ENCODE assay signal across 10 cellular contexts in the genomic region with DNA sequence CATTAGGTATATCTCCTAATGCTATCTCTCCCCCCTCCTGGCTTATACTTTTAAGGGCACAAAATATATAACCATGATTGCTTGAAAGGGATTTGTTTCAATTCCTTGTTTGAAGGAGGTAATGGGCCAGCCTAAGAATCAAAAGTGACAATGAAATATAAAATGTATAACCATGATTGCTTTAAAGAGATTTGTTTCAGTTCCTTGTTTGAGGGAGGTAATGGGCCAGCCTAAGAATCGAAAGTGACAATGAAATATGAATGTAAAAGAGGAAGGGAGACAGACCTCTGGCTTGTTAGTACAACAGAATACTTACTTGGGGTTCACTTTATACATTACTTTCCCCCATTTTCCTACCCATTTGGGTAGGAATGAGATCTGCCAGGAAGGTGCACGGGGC. TPM values are rescaled to one million over a fixed set of nuclear protein-coding genes. Genes with fewer than 3 reads are reported as not detected.
DNase-seq lines count a peak whose midpoint lies in the region; ATAC-seq and TF ChIP-seq lines count a peak whose summit lies in the region.
"Had no signal": no experiment of that assay in that cellular context is flagged by ENCODE, and none has a peak within 500 bp of the region (broad histone marks: within the 10 kb centered on the region; RNA-seq: fewer than 3 reads in every experiment).

No MANE protein-coding gene starts in this region.

- TF ChIP-seq POLR2A in uterus (IDR thresholded peaks at IDR 0.05), result no peak

- H3K4me1 ChIP-seq in left lung, result no peaks in the 10 kb centered on the region
- H3K4me1 ChIP-seq in uterus, result no peaks in the 10 kb centered on the region

- no peak overlapping the region for H3K4me3 ChIP-seq in left lung
- no peak overlapping the region for H3K4me3 ChIP-seq in uterus
- H3K4me3 ChIP-seq: hepatocyte had no signal

- DNase-seq in left lung, result no peak
- no peak for DNase-seq in uterus
- no peak for DNase-seq in GF-D8 (lab: John Stamatoyannopoulos, UW)
- DNase-seq in nucleus accumbens (lab: John Stamatoyannopoulos, UW), result no peak
- no peak for DNase-seq in NCI-H82 (lab: John Stamatoyannopoulos, UW)
- DNase-seq: NCI-H2081 had no signal

- no peak for TF ChIP-seq CTCF in left lung (IDR thresholded peaks at IDR 0.05)
- no peak for TF ChIP-seq CTCF in uterus (IDR thresholded peaks at IDR 0.05)

- intact Hi-C loops in left lung (cut with DNase I) (no loop called here), uterus (cut with DNase I; ENCODE audit: low total_unique reads) (no loop called here)

- H3K27ac ChIP-seq in left lung, result no peak overlapping the region
- no peak overlapping the region for H3K27ac ChIP-seq in uterus
- H3K27ac ChIP-seq: hepatocyte had no signal

- H3K27me3 ChIP-seq in left lung (no peaks in the 10 kb centered on the region), uterus (no peaks in the 10 kb centered on the region)
- H3K27me3 ChIP-seq: hepatocyte had no signal

- H3K36me3 ChIP-seq in left lung, result no peaks in the 10 kb centered on the region
- no peaks in the 10 kb centered on the region for H3K36me3 ChIP-seq in uterus

- H3K9me3 ChIP-seq in left lung (no peaks in the 10 kb centered on the region), uterus (no peaks in the 10 kb centered on the region)

- ATAC-seq in GM18868 (IDR thresholded peaks at IDR 0.05; ENCODE audit: unreplicated experiment) (peak; percentile 96), GM21737 (IDR thresholded peaks at IDR 0.05; ENCODE audit: unreplicated experiment) (peak; percentile 86), HG03432 (IDR thresholded peaks at IDR 0.05; ENCODE audit: unreplicated experiment) (peak; percentile 97), left lung (peak; percentile 30)

RNA-seq across cellular contexts. Expression of a gene that starts 55.5 kb away (rescaled TPM):
- total RNA-seq in left lung (1 to 10 TPM; 1.8 to 3.4 TPM), uterus (10 to 100 TPM in 1 of 4 donors, 1 to 10 TPM in 3; 1.8 to 15.2 (median 5.1) TPM)

Comparison
In these comparisons a context has a peak if more than half of its experiments do, and no peak if none do; other contexts are left out.
1. ATAC-seq: peak in every context shown above with its lines; median percentile 97 in HG03432; 96 in GM18868; 86 in GM21737; 30 in left lung.